19 cellular contexts compared by ENCODE assay signal in the genomic region with DNA sequence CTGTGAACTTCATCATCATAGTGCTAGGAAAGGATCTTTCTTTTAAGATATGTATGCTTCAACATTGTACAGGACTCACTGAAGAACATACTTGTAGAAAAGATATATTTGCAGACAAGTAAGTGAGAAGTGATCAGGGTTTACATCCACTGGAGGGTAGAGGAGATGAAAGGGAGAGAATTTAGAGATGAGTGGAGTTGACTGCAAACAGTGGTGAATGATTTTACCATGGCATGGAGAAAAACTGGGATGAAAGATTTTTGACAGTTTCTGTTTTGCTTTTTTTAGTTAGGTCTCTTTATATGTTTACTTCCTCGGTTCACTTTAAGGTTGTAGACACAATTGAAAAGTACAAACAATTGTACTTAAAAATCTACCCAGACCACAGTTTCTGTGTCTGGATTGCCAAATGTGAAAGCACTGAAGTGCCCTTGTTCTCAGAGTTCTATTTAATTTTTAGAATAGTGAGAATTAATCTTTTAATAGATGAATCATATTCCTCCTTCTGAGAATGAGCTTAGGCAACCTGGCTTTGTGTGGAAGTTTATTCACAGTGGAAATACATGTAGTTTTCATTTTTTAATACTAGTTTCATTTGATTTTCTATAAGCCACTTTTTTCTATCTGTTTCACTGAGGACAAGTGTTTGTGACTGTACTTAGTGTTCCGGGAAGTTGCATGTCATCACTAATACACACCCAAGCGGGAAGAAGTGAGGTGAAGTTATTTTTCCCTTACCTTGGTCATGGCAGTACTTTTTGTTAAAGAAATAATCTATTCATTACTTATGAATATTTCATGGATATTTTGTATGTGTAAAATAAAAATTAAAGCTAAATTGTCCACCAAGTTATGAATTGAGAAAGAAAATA. TPM values are rescaled to one million over a fixed set of nuclear protein-coding genes. Genes with fewer than 3 reads are reported as not detected.
DNase-seq lines count a peak whose midpoint lies in the region; ATAC-seq lines count a peak whose summit lies in the region.
"Had no signal": no experiment of that assay in that cellular context is flagged by ENCODE, and none has a peak within 500 bp of the region (broad histone marks: within the 10 kb centered on the region; RNA-seq: fewer than 3 reads in every experiment).

No MANE protein-coding gene starts in this region.

- H3K4me1 Mint-ChIP-seq in activated T-cell treated with anti-CD3 and anti-CD28 coated beads, Interleukin-2, amount 50 U/mL, for 72 hours (ENCODE audit: low read depth), result peaks cover 77% of the 10 kb centered on the region
- peaks cover 48% of the 10 kb centered on the region for H3K4me1 Mint-ChIP-seq in T-helper 2 cell treated with Interferon-gamma antibody and Interleukin-4, amounts not matched to agents 5 μg/mL and 100 μg/mL, for 36 hours (ENCODE audit: low read depth)
- peaks cover 32 to 52% of the 10 kb centered on the region in 2 donors for H3K4me1 Mint-ChIP-seq in effector memory CD8-positive, alpha-beta T cell (ENCODE audit: low read depth in 2 of 2)
- peaks cover 84% of the 10 kb centered on the region for H3K4me1 Mint-ChIP-seq in stimulated activated naive CD8-positive, alpha-beta T cell treated with anti-CD3 and anti-CD28 coated beads, Interleukin-15, Interleukin-2, amounts not matched to agents 100 ng/mL and 50 ng/mL, for 24 hours (ENCODE audit: low read depth)

- peak overlapping the region; percentile 95 for H3K27ac Mint-ChIP-seq in activated T-cell treated with anti-CD3 and anti-CD28 coated beads, Interleukin-2, amount 50 U/mL, for 72 hours
- H3K27ac Mint-ChIP-seq in T-helper 2 cell treated with Interferon-gamma antibody and Interleukin-4, amounts not matched to agents 5 μg/mL and 100 μg/mL, for 36 hours, result peak overlapping the region; percentile 94
- peak overlapping the region; percentile 77 to 95 for H3K27ac Mint-ChIP-seq in effector memory CD8-positive, alpha-beta T cell
- peak overlapping the region; percentile 98 for H3K27ac Mint-ChIP-seq in stimulated activated naive CD8-positive, alpha-beta T cell treated with anti-CD3 and anti-CD28 coated beads, Interleukin-15, Interleukin-2, amounts not matched to agents 100 ng/mL and 50 ng/mL, for 24 hours

- H3K4me3 Mint-ChIP-seq in activated T-cell treated with anti-CD3 and anti-CD28 coated beads, Interleukin-2, amount 50 U/mL, for 72 hours, result peak overlapping the region; percentile 64 to 75
- peak overlapping the region; percentile 78 for H3K4me3 Mint-ChIP-seq in T-helper 2 cell treated with Interferon-gamma antibody and Interleukin-4, amounts not matched to agents 5 μg/mL and 100 μg/mL, for 36 hours
- peak overlapping the region; percentile 44 to 74 for H3K4me3 Mint-ChIP-seq in effector memory CD8-positive, alpha-beta T cell
- H3K4me3 Mint-ChIP-seq in stimulated activated naive CD8-positive, alpha-beta T cell treated with anti-CD3 and anti-CD28 coated beads, Interleukin-15, Interleukin-2, amounts not matched to agents 100 ng/mL and 50 ng/mL, for 24 hours, result peak overlapping the region; percentile 76

- no peak for DNase-seq in activated T-cell treated with anti-CD3 and anti-CD28 coated beads, Interleukin-2, amount 50 U/mL, for 72 hours
- no peak for DNase-seq in activated T-cell treated with anti-CD3 and anti-CD28 coated beads, Interleukin-2, amount 50 U/mL, for 1 hour
- no peak for DNase-seq in T-helper 2 cell treated with Interferon-gamma antibody and Interleukin-4, amounts not matched to agents 5 μg/mL and 100 μg/mL, for 36 hours (ENCODE audit: low spot score)
- no peak for DNase-seq in effector memory CD8-positive, alpha-beta T cell
- DNase-seq in SHP77 (lab: John Stamatoyannopoulos, UW) (no peak), SIG-M5 (lab: John Stamatoyannopoulos, UW) (no peak)
- DNase-seq: COR-L47, cortex of kidney, EL, NCI-H1417 treated with DMSO at 0.1 percent for 48 hours, NCI-H2171 treated with DMSO at 0.1 percent for 48 hours, NCI-H82, sigmoid colon had no signal

- H3K36me3 Mint-ChIP-seq in activated T-cell treated with anti-CD3 and anti-CD28 coated beads, Interleukin-2, amount 50 U/mL, for 72 hours (ENCODE audit: insufficient read depth in 2 of 2), result peaks cover 11 to 20% of the 10 kb centered on the region in 2 donors
- peaks cover 35% of the 10 kb centered on the region for H3K36me3 Mint-ChIP-seq in T-helper 2 cell treated with Interferon-gamma antibody and Interleukin-4, amounts not matched to agents 5 μg/mL and 100 μg/mL, for 36 hours (ENCODE audit: low read depth)
- peaks cover 31% of the 10 kb centered on the region for H3K36me3 Mint-ChIP-seq in effector memory CD8-positive, alpha-beta T cell (ENCODE audit: insufficient read depth)
- peaks cover 31% of the 10 kb centered on the region for H3K36me3 Mint-ChIP-seq in stimulated activated naive CD8-positive, alpha-beta T cell treated with anti-CD3 and anti-CD28 coated beads, Interleukin-15, Interleukin-2, amounts not matched to agents 100 ng/mL and 50 ng/mL, for 24 hours (ENCODE audit: low read depth)

- ATAC-seq in activated T-cell treated with anti-CD3 and anti-CD28 coated beads, Interleukin-2, amount 50 U/mL, for 72 hours (replicated peaks in 1 of 2), result peak; percentile 20 to 27
- no peak for ATAC-seq in effector memory CD8-positive, alpha-beta T cell (replicated peaks)
- no peak for ATAC-seq in GM21526 (IDR thresholded peaks at IDR 0.05; ENCODE audit: low FRiP score, unreplicated experiment)
- ATAC-seq: gastroesophageal sphincter, left lobe of liver had no signal

- no peaks in the 10 kb centered on the region for H3K9me3 Mint-ChIP-seq in activated T-cell treated with anti-CD3 and anti-CD28 coated beads, Interleukin-2, amount 50 U/mL, for 72 hours
- no peaks in the 10 kb centered on the region for H3K9me3 Mint-ChIP-seq in T-helper 2 cell treated with Interferon-gamma antibody and Interleukin-4, amounts not matched to agents 5 μg/mL and 100 μg/mL, for 36 hours
- no peaks in the 10 kb centered on the region for H3K9me3 Mint-ChIP-seq in effector memory CD8-positive, alpha-beta T cell
- H3K9me3 Mint-ChIP-seq in stimulated activated naive CD8-positive, alpha-beta T cell treated with anti-CD3 and anti-CD28 coated beads, Interleukin-15, Interleukin-2, amounts not matched to agents 100 ng/mL and 50 ng/mL, for 24 hours, result no peaks in the 10 kb centered on the region

- no peaks in the 10 kb centered on the region for H3K27me3 Mint-ChIP-seq in activated T-cell treated with anti-CD3 and anti-CD28 coated beads, Interleukin-2, amount 50 U/mL, for 72 hours (ENCODE audit: low read depth)
- no peaks in the 10 kb centered on the region for H3K27me3 Mint-ChIP-seq in T-helper 2 cell treated with Interferon-gamma antibody and Interleukin-4, amounts not matched to agents 5 μg/mL and 100 μg/mL, for 36 hours (ENCODE audit: low read depth)
- H3K27me3 Mint-ChIP-seq in effector memory CD8-positive, alpha-beta T cell, result no peaks in the 10 kb centered on the region
- peaks cover 4% of the 10 kb centered on the region for H3K27me3 Mint-ChIP-seq in stimulated activated naive CD8-positive, alpha-beta T cell treated with anti-CD3 and anti-CD28 coated beads, Interleukin-15, Interleukin-2, amounts not matched to agents 100 ng/mL and 50 ng/mL, for 24 hours

RNA-seq across cellular contexts. Expression of a gene that starts 1.8 kb away (rescaled TPM):
- 100 to 1,000 TPM in 1 of 2 donors, 10 to 100 TPM in 1; 83.7 to 101 TPM for total RNA-seq in activated T-cell treated with anti-CD3 and anti-CD28 coated beads, Interleukin-2, amount 50 U/mL, for 72 hours
- total RNA-seq: HT1080, osteoblast had no signal

Comparison
In these comparisons a context has a peak if more than half of its experiments do, and no peak if none do; other contexts are left out.
1. ATAC-seq: peak in activated T-cell treated with anti-CD3 and anti-CD28 coated beads, Interleukin-2, amount 50 U/mL, for 72 hours (2 of 2); none in effector memory CD8-positive, alpha-beta T cell (single experiment) and GM21526 (single experiment).
2. Peak in every context shown above with its lines, with median percentiles within 50 percentile points of each other: H3K27ac Mint-ChIP-seq and H3K4me3 Mint-ChIP-seq.